In the genomic region with DNA sequence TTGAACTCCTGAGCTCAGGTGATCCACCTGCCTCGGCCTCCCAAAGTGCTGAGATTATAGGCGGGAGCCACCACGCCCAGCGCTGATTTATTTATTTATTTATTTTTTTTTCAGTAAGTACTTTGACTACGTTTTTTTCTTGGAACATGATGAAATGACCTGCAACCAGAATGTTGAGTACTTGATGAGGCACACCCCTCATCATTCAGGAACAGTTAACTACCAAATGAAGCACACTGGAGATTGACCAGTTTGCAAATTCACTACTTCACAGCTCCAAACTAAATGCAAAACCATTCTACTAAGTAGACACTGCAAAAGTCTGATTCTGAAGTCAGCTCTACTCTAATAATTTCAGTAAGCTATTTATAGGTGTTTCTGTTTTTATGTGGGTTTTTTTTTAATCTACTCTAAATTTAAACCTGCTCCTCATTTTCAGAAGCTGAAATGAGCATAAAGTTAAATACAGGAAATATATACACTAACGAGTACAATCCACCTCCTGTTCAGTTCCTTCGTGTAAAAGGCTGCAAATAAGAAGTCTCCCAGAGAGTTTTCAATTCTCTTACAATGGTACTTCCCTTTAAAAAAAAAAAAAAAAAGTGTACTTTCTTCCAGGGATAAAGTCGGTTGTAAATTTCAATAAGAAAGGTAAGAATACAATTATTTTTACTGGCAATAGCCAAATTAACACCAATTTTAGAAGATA, we compare ENCODE assay signal across 8 cellular contexts. TPM values are rescaled to one million over a fixed set of nuclear protein-coding genes. Genes with fewer than 3 reads are reported as not detected.
DNase-seq lines count a peak whose midpoint lies in the region; ATAC-seq, FAIRE-seq and TF ChIP-seq lines count a peak whose summit lies in the region.

No MANE protein-coding gene starts in this region.

- DNase-seq in stimulated activated naive CD8-positive, alpha-beta T cell treated with anti-CD3 and anti-CD28 coated beads, Interleukin-15, Interleukin-2, amounts not matched to agents 100 U/mL and 50 U/mL, for 24 hours, result no peak
- DNase-seq in activated naive CD8-positive, alpha-beta T cell treated with anti-CD3 and anti-CD28 coated beads, Interleukin-2, amount 10 ng/mL, durations not matched to agents 7 days and 5 days, result no peak
- DNase-seq in left lung, result no peak
- DNase-seq in frontal cortex (ENCODE audit: low spot score in 2 of 2), result no peak
- no peak for DNase-seq in activated CD4-positive, alpha-beta T cell treated with anti-CD3 and anti-CD28 coated beads, Interleukin-2, amount 50 U/mL, for 1 hour
- DNase-seq in mucosa of gallbladder (ENCODE audit: low spot score), result no peak

- peak overlapping the region; percentile 80 to 90 for H3K4me3 ChIP-seq in left lung

- peak overlapping the region; percentile 88 for H3K27ac ChIP-seq in left lung

- no peaks in the 10 kb centered on the region for H3K36me3 ChIP-seq in left lung

- intact Hi-C loops in left lung (cut with DNase I), result no loop called here

- peaks cover 60% of the 10 kb centered on the region for H3K4me1 Mint-ChIP-seq in stimulated activated naive CD8-positive, alpha-beta T cell treated with anti-CD3 and anti-CD28 coated beads, Interleukin-15, Interleukin-2, amounts not matched to agents 100 ng/mL and 50 ng/mL, for 24 hours (ENCODE audit: low read depth)
- peaks cover 29% of the 10 kb centered on the region for H3K4me1 Mint-ChIP-seq in activated naive CD8-positive, alpha-beta T cell treated with anti-CD3 and anti-CD28 coated beads, Interleukin-2, amount 10 ng/mL, durations not matched to agents 7 days and 5 days

- peaks cover 0 to 68% of the 10 kb centered on the region in 2 donors for H3K4me1 ChIP-seq in left lung

- no peaks in the 10 kb centered on the region for H3K9me3 Mint-ChIP-seq in stimulated activated naive CD8-positive, alpha-beta T cell treated with anti-CD3 and anti-CD28 coated beads, Interleukin-15, Interleukin-2, amounts not matched to agents 100 ng/mL and 50 ng/mL, for 24 hours
- no peaks in the 10 kb centered on the region for H3K9me3 Mint-ChIP-seq in activated naive CD8-positive, alpha-beta T cell treated with anti-CD3 and anti-CD28 coated beads, Interleukin-2, amount 10 ng/mL, durations not matched to agents 7 days and 5 days

- POLR2A ChIA-PET in activated naive CD8-positive, alpha-beta T cell treated with anti-CD3 and anti-CD28 coated beads, Interleukin-2, amount 10 ng/mL, durations not matched to agents 7 days and 5 days (lab: Charles Lee), result interaction anchor here (2.3 kb wide), 1 partner anchor 52 kb away, joined by 7 read pairs; a partner anchor contains a TSS

- peak overlapping the region; percentile 92 for H3K4me3 Mint-ChIP-seq in stimulated activated naive CD8-positive, alpha-beta T cell treated with anti-CD3 and anti-CD28 coated beads, Interleukin-15, Interleukin-2, amounts not matched to agents 100 ng/mL and 50 ng/mL, for 24 hours
- peak overlapping the region; percentile 94 for H3K4me3 Mint-ChIP-seq in activated naive CD8-positive, alpha-beta T cell treated with anti-CD3 and anti-CD28 coated beads, Interleukin-2, amount 10 ng/mL, durations not matched to agents 7 days and 5 days

- H3K36me3 Mint-ChIP-seq in stimulated activated naive CD8-positive, alpha-beta T cell treated with anti-CD3 and anti-CD28 coated beads, Interleukin-15, Interleukin-2, amounts not matched to agents 100 ng/mL and 50 ng/mL, for 24 hours (ENCODE audit: low read depth), result peaks cover 13% of the 10 kb centered on the region
- peaks cover 5% of the 10 kb centered on the region for H3K36me3 Mint-ChIP-seq in activated naive CD8-positive, alpha-beta T cell treated with anti-CD3 and anti-CD28 coated beads, Interleukin-2, amount 10 ng/mL, durations not matched to agents 7 days and 5 days

- no peaks in the 10 kb centered on the region for H3K9me3 ChIP-seq in left lung

- FAIRE-seq in frontal cortex (lab: Jason Lieb, UNC), result no peak

- TF ChIP-seq CTCF in left lung (IDR thresholded peaks at IDR 0.05), result no peak

- no peaks in the 10 kb centered on the region for H3K27me3 Mint-ChIP-seq in stimulated activated naive CD8-positive, alpha-beta T cell treated with anti-CD3 and anti-CD28 coated beads, Interleukin-15, Interleukin-2, amounts not matched to agents 100 ng/mL and 50 ng/mL, for 24 hours
- H3K27me3 Mint-ChIP-seq in activated naive CD8-positive, alpha-beta T cell treated with anti-CD3 and anti-CD28 coated beads, Interleukin-2, amount 10 ng/mL, durations not matched to agents 7 days and 5 days, result no peaks in the 10 kb centered on the region

- peak overlapping the region; percentile 65 for H3K27ac Mint-ChIP-seq in stimulated activated naive CD8-positive, alpha-beta T cell treated with anti-CD3 and anti-CD28 coated beads, Interleukin-15, Interleukin-2, amounts not matched to agents 100 ng/mL and 50 ng/mL, for 24 hours
- H3K27ac Mint-ChIP-seq in activated naive CD8-positive, alpha-beta T cell treated with anti-CD3 and anti-CD28 coated beads, Interleukin-2, amount 10 ng/mL, durations not matched to agents 7 days and 5 days, result peak overlapping the region; percentile 31

- ATAC-seq in stimulated activated naive CD8-positive, alpha-beta T cell treated with anti-CD3 and anti-CD28 coated beads, Interleukin-15, Interleukin-2, amounts not matched to agents 100 U/mL and 50 U/mL, for 24 hours, result no peak
- no peak for ATAC-seq in activated naive CD8-positive, alpha-beta T cell treated with anti-CD3 and anti-CD28 coated beads, Interleukin-2, amount 10 ng/mL, durations not matched to agents 7 days and 5 days (ENCODE audit: low read depth)
- ATAC-seq in left lung (no peak), GM19035 (IDR thresholded peaks at IDR 0.05; ENCODE audit: unreplicated experiment) (no peak)

- no peaks in the 10 kb centered on the region for H3K27me3 ChIP-seq in left lung

RNA-seq across cellular contexts. Expression of a gene that starts 1.4 kb away (rescaled TPM):
- total RNA-seq in activated naive CD8-positive, alpha-beta T cell treated with anti-CD3 and anti-CD28 coated beads, Interleukin-2, amount 10 ng/mL, durations not matched to agents 7 days and 5 days, result 10 to 100 TPM; 20.8 to 22.4 TPM
- total RNA-seq in left lung (10 to 100 TPM; 70.4 to 95.7 TPM), frontal cortex (97.4 TPM), mucosa of gallbladder (108 TPM)

RNA-seq across cellular contexts. Expression of a gene that starts 51.6 kb away (rescaled TPM):
- 10 to 100 TPM; 32.9 to 33.0 TPM for total RNA-seq in activated naive CD8-positive, alpha-beta T cell treated with anti-CD3 and anti-CD28 coated beads, Interleukin-2, amount 10 ng/mL, durations not matched to agents 7 days and 5 days
- total RNA-seq in left lung, result 10 to 100 TPM; 36.2 to 38.2 TPM
- 56.7 TPM for total RNA-seq in frontal cortex
- 37.6 TPM for total RNA-seq in mucosa of gallbladder
